Comparison of ENCODE assay signal across 20 cellular contexts in genomic region chr2:179875864-179876263, GRCh38. TPM values are rescaled to one million over a fixed set of nuclear protein-coding genes. Genes with fewer than 3 reads are reported as not detected.
DNase-seq lines count a peak whose midpoint lies in the region; ATAC-seq and TF ChIP-seq lines count a peak whose summit lies in the region.
"Had no signal": no experiment of that assay in that cellular context is flagged by ENCODE, and none has a peak within 500 bp of the region (broad histone marks: within the 10 kb centered on the region; RNA-seq: fewer than 3 reads in every experiment).

No MANE protein-coding gene starts in this region.

- H4K20me1 ChIP-seq in DOHH2 (ENCODE audit: control insufficient read depth, insufficient read depth, low read depth, low read length), result no peaks in the 10 kb centered on the region
- no peaks in the 10 kb centered on the region for H4K20me1 ChIP-seq in MM.1S (ENCODE audit: insufficient read depth, low read length)
- H4K20me1 ChIP-seq in SU-DHL-6 (ENCODE audit: low read depth, low read length), result no peaks in the 10 kb centered on the region
- H4K20me1 ChIP-seq: BLaER1 had no signal

- H3K4me3 ChIP-seq in DOHH2 (ENCODE audit: low read length), result peak overlapping the region; percentile 33
- H3K4me3 ChIP-seq in MM.1S (ENCODE audit: low read length), result 0 out of 2 replicates have a peak overlapping the region, but pooled peaks have one; percentile 11
- H3K4me3 ChIP-seq in SU-DHL-6 (ENCODE audit: insufficient read depth, low read length, poor library complexity, severe bottlenecking), result peak overlapping the region; percentile 16
- H3K4me3 ChIP-seq: BLaER1, GM12878, HAP-1 had no signal

- H3K4me1 ChIP-seq in DOHH2 (ENCODE audit: control insufficient read depth, low read length), result peaks cover 97% of the 10 kb centered on the region
- peaks cover 23% of the 10 kb centered on the region for H3K4me1 ChIP-seq in MM.1S (ENCODE audit: low read length)
- H3K4me1 ChIP-seq: BLaER1, Caco-2, HAP-1 had no signal

- H3K27me3 ChIP-seq in DOHH2 (ENCODE audit: control insufficient read depth, low read length) (no peaks in the 10 kb centered on the region), MM.1S (replicated peaks; ENCODE audit: insufficient read depth, low read length) (no peaks in the 10 kb centered on the region), SU-DHL-6 (ENCODE audit: low read length) (no peaks in the 10 kb centered on the region)
- H3K27me3 ChIP-seq: BLaER1 had no signal

- TF ChIP-seq CTCF in DOHH2 (IDR thresholded peaks at IDR 0.05; ENCODE audit: low read depth, low read length, poor library complexity, severe bottlenecking) (no peak), MM.1S (IDR thresholded peaks at IDR 0.05; ENCODE audit: low read length) (no peak), SU-DHL-6 (IDR thresholded peaks at IDR 0.05; ENCODE audit: insufficient read depth, low read length, poor library complexity, severe bottlenecking) (no peak), omental fat pad (IDR thresholded peaks at IDR 0.05) (no peak)

- peak overlapping the region; percentile 23 for H2AFZ ChIP-seq in MM.1S (ENCODE audit: low read length)
- peak overlapping the region; percentile 87 for H2AFZ ChIP-seq in SU-DHL-6 (ENCODE audit: low read depth, low read length, severe bottlenecking)

- H3K79me2 ChIP-seq in DOHH2 (ENCODE audit: control insufficient read depth, low read length) (no peaks in the 10 kb centered on the region), MM.1S (ENCODE audit: low read length) (no peaks in the 10 kb centered on the region), SU-DHL-6 (ENCODE audit: insufficient read depth, low read length) (no peaks in the 10 kb centered on the region)

- H3K27ac ChIP-seq in DOHH2 (ENCODE audit: low read depth, low read length) (peak overlapping the region; percentile 81), MM.1S (ENCODE audit: low read length) (peak overlapping the region; percentile 45; the same call in 1 of the 2 replicates), SU-DHL-6 (ENCODE audit: low read depth, low read length) (peak overlapping the region; percentile 94)
- H3K27ac ChIP-seq: BLaER1, C4-2B had no signal

- H3K9me2 ChIP-seq in DOHH2 (replicated peaks; ENCODE audit: control insufficient read depth, low read length) (no peaks in the 10 kb centered on the region), MM.1S (replicated peaks; ENCODE audit: insufficient read depth, low read length) (no peaks in the 10 kb centered on the region), SU-DHL-6 (replicated peaks; ENCODE audit: insufficient read depth, low read length) (no peaks in the 10 kb centered on the region)

- H3K9me3 ChIP-seq in DOHH2 (ENCODE audit: control insufficient read depth, insufficient read depth, low read length), result no peaks in the 10 kb centered on the region
- no peaks in the 10 kb centered on the region for H3K9me3 ChIP-seq in MM.1S (replicated peaks; ENCODE audit: insufficient read depth, low read length)
- no peaks in the 10 kb centered on the region for H3K9me3 ChIP-seq in SU-DHL-6 (ENCODE audit: insufficient read depth, low read length)
- H3K9me3 ChIP-seq: BLaER1, Caco-2, HAP-1 had no signal

- H3K36me3 ChIP-seq in DOHH2 (ENCODE audit: control insufficient read depth, low read length) (peaks cover 5% of the 10 kb centered on the region), MM.1S (replicated peaks; ENCODE audit: insufficient read depth, low read length) (no peaks in the 10 kb centered on the region), SU-DHL-6 (ENCODE audit: low read length) (no peaks in the 10 kb centered on the region)
- H3K36me3 ChIP-seq: BLaER1, HAP-1 had no signal

- ATAC-seq in omental fat pad (ENCODE audit: low FRiP score), result no peak
- ATAC-seq: CD8-positive, alpha-beta T cell; GM12878 had no signal

- peak overlapping the region; percentile 1; the same call in 1 of the 2 replicates for H3K9ac ChIP-seq in MM.1S (ENCODE audit: low read length)
- H3K9ac ChIP-seq in SU-DHL-6 (ENCODE audit: low read length), result peak overlapping the region; percentile 38
- H3K9ac ChIP-seq: BLaER1 had no signal

- H3F3A ChIP-seq in DOHH2 (ENCODE audit: control insufficient read depth, insufficient read depth) (peaks cover 13% of the 10 kb centered on the region), MM.1S (ENCODE audit: insufficient read depth, low read length) (peaks cover 6% of the 10 kb centered on the region; the same call in 1 of the 2 replicates), SU-DHL-6 (ENCODE audit: insufficient read depth) (peaks cover 16% of the 10 kb centered on the region)

- DNase-seq in MM.1S (no peak), ureter (ENCODE audit: low spot score) (no peak), omental fat pad (ENCODE audit: low spot score) (no peak)
- no peak for DNase-seq in effector CD4-positive, alpha-beta T cell
- DNase-seq: Caco-2; CD4-positive, CD25-positive, alpha-beta regulatory T cell; CD8-positive, alpha-beta T cell; DMS153; DND-41; EL; GDM1; GOT3 had no signal

- H3K4me2 ChIP-seq in DOHH2 (ENCODE audit: low read length), result peak overlapping the region; percentile 51
- peak overlapping the region; percentile 46 for H3K4me2 ChIP-seq in MM.1S (ENCODE audit: low read depth, low read length)
- peak overlapping the region; percentile 91 for H3K4me2 ChIP-seq in SU-DHL-6 (ENCODE audit: low read depth, low read length, poor library complexity, severe bottlenecking)
- H3K4me2 ChIP-seq: BLaER1 had no signal

RNA-seq across cellular contexts. Expression of gene ZNF385B, which starts 14.5 kb away (rescaled TPM):
- total RNA-seq in ureter (0.83 TPM), omental fat pad (1 to 10 TPM in 1 of 4 donors, under 1 TPM in 2, not detected in 1; 0.74 to 4.6 (median 0.82) TPM)
- total RNA-seq: A172; B cell; CD4-positive, CD25-positive, alpha-beta regulatory T cell; CD8-positive, alpha-beta T cell; GM12878 had no signal
